In the genomic region with DNA sequence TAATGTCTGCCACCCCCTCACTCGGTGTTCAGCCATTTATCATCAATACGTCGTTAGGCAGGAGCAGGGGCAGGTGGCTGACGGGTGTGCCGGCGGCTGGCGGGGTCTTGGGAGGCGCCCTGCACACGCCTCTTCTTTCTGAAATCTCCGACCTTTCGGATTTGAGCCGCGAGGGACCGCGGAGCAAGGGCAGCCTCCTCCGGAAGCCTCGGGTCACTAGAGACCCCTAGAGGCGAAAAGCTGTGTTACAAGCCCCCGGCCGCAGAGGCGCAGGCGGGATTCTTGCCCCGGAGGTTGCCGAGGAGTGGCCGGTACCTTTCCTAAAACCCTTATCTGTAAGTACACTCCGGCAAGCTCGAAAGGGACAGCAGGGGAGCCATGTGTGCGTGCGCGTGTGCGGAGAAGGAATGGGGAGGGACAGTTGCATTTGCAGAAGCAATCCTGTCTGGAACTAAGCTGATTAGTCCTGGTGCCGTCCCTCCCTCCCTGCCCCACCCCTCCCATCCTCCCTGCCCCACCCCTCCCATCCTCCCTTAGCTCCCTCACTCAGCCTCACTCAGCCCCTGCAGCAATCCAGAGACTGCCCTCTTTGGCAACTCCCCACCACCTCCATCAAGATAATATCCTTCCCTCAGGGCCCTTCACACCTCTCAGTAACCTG, we compare ENCODE assay signal across 1 cellular context.
A peak's percentile ranks its signal among the peaks of the same experiment; 100 is the strongest.
TF ChIP-seq lines count a peak whose summit lies in the region.

No MANE protein-coding gene starts in this region.

TF ChIP-seq in HEK293, 187 proteins besides CTCF, POLR2A, EP300 and RAD21 (continued from another document):
- TF ChIP-seq, protein P1, sequence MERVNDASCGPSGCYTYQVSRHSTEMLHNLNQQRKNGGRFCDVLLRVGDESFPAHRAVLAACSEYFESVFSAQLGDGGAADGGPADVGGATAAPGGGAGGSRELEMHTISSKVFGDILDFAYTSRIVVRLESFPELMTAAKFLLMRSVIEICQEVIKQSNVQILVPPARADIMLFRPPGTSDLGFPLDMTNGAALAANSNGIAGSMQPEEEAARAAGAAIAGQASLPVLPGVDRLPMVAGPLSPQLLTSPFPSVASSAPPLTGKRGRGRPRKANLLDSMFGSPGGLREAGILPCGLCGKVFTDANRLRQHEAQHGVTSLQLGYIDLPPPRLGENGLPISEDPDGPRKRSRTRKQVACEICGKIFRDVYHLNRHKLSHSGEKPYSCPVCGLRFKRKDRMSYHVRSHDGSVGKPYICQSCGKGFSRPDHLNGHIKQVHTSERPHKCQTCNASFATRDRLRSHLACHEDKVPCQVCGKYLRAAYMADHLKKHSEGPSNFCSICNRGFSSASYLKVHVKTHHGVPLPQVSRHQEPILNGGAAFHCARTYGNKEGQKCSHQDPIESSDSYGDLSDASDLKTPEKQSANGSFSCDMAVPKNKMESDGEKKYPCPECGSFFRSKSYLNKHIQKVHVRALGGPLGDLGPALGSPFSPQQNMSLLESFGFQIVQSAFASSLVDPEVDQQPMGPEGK (tag by site-specific recombination; IDR thresholded peaks at IDR 0.05), result peak; percentile 21; the same call in 1 of the 2 replicates
- TF ChIP-seq, protein P2, sequence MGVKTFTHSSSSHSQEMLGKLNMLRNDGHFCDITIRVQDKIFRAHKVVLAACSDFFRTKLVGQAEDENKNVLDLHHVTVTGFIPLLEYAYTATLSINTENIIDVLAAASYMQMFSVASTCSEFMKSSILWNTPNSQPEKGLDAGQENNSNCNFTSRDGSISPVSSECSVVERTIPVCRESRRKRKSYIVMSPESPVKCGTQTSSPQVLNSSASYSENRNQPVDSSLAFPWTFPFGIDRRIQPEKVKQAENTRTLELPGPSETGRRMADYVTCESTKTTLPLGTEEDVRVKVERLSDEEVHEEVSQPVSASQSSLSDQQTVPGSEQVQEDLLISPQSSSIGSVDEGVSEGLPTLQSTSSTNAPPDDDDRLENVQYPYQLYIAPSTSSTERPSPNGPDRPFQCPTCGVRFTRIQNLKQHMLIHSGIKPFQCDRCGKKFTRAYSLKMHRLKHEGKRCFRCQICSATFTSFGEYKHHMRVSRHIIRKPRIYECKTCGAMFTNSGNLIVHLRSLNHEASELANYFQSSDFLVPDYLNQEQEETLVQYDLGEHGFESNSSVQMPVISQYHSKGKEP (tag by site-specific recombination; IDR thresholded peaks at IDR 0.05), result 0 out of 2 replicates have a peak, but pooled peaks have one; percentile 9
- peak; percentile 64 for TF ChIP-seq ZBTB17 (tag by site-specific recombination; IDR thresholded peaks at IDR 0.05)
- TF ChIP-seq, protein P3, sequence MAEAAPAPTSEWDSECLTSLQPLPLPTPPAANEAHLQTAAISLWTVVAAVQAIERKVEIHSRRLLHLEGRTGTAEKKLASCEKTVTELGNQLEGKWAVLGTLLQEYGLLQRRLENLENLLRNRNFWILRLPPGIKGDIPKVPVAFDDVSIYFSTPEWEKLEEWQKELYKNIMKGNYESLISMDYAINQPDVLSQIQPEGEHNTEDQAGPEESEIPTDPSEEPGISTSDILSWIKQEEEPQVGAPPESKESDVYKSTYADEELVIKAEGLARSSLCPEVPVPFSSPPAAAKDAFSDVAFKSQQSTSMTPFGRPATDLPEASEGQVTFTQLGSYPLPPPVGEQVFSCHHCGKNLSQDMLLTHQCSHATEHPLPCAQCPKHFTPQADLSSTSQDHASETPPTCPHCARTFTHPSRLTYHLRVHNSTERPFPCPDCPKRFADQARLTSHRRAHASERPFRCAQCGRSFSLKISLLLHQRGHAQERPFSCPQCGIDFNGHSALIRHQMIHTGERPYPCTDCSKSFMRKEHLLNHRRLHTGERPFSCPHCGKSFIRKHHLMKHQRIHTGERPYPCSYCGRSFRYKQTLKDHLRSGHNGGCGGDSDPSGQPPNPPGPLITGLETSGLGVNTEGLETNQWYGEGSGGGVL (tag by site-specific recombination; IDR thresholded peaks at IDR 0.05), result peak; percentile 44; the same call in 1 of the 2 replicates
- peak; percentile 93 for TF ChIP-seq ZNF335 (tag by site-specific recombination; conservative IDR thresholded peaks at IDR 0.05)
- TF ChIP-seq ZNF155 (tag by site-specific recombination; IDR thresholded peaks at IDR 0.05), result no peak
- TF ChIP-seq GLIS1 (tag by site-specific recombination; IDR thresholded peaks at IDR 0.05), result no peak
- 0 out of 2 replicates have a peak, but pooled peaks have one; percentile 21 for TF ChIP-seq KLF16 (tag by site-specific recombination; IDR thresholded peaks at IDR 0.05)
- TF ChIP-seq, protein P4, sequence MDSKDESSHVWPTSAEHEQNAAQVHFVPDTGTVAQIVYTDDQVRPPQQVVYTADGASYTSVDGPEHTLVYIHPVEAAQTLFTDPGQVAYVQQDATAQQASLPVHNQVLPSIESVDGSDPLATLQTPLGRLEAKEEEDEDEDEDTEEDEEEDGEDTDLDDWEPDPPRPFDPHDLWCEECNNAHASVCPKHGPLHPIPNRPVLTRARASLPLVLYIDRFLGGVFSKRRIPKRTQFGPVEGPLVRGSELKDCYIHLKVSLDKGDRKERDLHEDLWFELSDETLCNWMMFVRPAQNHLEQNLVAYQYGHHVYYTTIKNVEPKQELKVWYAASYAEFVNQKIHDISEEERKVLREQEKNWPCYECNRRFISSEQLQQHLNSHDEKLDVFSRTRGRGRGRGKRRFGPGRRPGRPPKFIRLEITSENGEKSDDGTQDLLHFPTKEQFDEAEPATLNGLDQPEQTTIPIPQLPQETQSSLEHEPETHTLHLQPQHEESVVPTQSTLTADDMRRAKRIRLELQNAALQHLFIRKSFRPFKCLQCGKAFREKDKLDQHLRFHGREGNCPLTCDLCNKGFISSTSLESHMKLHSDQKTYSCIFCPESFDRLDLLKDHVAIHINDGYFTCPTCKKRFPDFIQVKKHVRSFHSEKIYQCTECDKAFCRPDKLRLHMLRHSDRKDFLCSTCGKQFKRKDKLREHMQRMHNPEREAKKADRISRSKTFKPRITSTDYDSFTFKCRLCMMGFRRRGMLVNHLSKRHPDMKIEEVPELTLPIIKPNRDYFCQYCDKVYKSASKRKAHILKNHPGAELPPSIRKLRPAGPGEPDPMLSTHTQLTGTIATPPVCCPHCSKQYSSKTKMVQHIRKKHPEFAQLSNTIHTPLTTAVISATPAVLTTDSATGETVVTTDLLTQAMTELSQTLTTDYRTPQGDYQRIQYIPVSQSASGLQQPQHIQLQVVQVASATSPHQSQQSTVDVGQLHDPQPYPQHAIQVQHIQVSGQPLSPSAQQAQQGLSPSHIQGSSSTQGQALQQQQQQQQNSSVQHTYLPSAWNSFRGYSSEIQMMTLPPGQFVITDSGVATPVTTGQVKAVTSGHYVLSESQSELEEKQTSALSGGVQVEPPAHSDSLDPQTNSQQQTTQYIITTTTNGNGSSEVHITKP (tag by site-specific recombination; IDR thresholded peaks at IDR 0.05), result peak; percentile 45; the same call in 1 of the 2 replicates
- TF ChIP-seq ZNF629 (tag by site-specific recombination; IDR thresholded peaks at IDR 0.05), result 0 out of 2 replicates have a peak, but pooled peaks have one; percentile 17
- peak; percentile 86 for TF ChIP-seq WT1 (tag by site-specific recombination; IDR thresholded peaks at IDR 0.05)
- no peak for TF ChIP-seq ZNF138 (tag by site-specific recombination; IDR thresholded peaks at IDR 0.05; ENCODE audit: borderline replicate concordance)
- no peak for TF ChIP-seq KLF7 (tag by site-specific recombination; IDR thresholded peaks at IDR 0.05; ENCODE audit: borderline replicate concordance)
- TF ChIP-seq ZFHX2 (tag by site-specific recombination; conservative IDR thresholded peaks at IDR 0.05), result peak; percentile 80
- TF ChIP-seq ZNF544 (tag by site-specific recombination; IDR thresholded peaks at IDR 0.05), result no peak
- peak; percentile 83 for TF ChIP-seq ZNF341 (tag by site-specific recombination; IDR thresholded peaks at IDR 0.05; ENCODE audit: low read depth)
- TF ChIP-seq, protein P5, sequence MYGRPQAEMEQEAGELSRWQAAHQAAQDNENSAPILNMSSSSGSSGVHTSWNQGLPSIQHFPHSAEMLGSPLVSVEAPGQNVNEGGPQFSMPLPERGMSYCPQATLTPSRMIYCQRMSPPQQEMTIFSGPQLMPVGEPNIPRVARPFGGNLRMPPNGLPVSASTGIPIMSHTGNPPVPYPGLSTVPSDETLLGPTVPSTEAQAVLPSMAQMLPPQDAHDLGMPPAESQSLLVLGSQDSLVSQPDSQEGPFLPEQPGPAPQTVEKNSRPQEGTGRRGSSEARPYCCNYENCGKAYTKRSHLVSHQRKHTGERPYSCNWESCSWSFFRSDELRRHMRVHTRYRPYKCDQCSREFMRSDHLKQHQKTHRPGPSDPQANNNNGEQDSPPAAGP (tag by site-specific recombination; IDR thresholded peaks at IDR 0.05), result no peak
- peak; percentile 75 for TF ChIP-seq ZNF654 (tag by site-specific recombination; IDR thresholded peaks at IDR 0.05; ENCODE audit: low read depth)
- TF ChIP-seq, protein P6, sequence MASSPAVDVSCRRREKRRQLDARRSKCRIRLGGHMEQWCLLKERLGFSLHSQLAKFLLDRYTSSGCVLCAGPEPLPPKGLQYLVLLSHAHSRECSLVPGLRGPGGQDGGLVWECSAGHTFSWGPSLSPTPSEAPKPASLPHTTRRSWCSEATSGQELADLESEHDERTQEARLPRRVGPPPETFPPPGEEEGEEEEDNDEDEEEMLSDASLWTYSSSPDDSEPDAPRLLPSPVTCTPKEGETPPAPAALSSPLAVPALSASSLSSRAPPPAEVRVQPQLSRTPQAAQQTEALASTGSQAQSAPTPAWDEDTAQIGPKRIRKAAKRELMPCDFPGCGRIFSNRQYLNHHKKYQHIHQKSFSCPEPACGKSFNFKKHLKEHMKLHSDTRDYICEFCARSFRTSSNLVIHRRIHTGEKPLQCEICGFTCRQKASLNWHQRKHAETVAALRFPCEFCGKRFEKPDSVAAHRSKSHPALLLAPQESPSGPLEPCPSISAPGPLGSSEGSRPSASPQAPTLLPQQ (tag by site-specific recombination; IDR thresholded peaks at IDR 0.05), result peak; percentile 42; the same call in 1 of the 2 replicates
- TF ChIP-seq ZBTB20 (tag by site-specific recombination; IDR thresholded peaks at IDR 0.05), result peak; percentile 61; the same call in 1 of the 2 replicates
- TF ChIP-seq ZNF561 (tag by site-specific recombination; IDR thresholded peaks at IDR 0.05; ENCODE audit: borderline replicate concordance), result peak; percentile 73; the same call in 1 of the 2 replicates
- peak; percentile 50; the same call in 1 of the 2 replicates for TF ChIP-seq KLF8 (tag by site-specific recombination; IDR thresholded peaks at IDR 0.05)
- 0 out of 2 replicates have a peak, but pooled peaks have one; percentile 51 for TF ChIP-seq ZNF501 (tag by site-specific recombination; IDR thresholded peaks at IDR 0.05)
- TF ChIP-seq, protein P7, sequence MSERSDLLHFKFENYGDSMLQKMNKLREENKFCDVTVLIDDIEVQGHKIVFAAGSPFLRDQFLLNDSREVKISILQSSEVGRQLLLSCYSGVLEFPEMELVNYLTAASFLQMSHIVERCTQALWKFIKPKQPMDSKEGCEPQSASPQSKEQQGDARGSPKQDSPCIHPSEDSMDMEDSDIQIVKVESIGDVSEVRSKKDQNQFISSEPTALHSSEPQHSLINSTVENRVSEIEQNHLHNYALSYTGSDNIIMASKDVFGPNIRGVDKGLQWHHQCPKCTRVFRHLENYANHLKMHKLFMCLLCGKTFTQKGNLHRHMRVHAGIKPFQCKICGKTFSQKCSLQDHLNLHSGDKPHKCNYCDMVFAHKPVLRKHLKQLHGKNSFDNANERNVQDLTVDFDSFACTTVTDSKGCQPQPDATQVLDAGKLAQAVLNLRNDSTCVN (tag by site-specific recombination; optimal IDR thresholded peaks at IDR 0.05), result peak; percentile 8
- TF ChIP-seq TRIM28 (IDR thresholded peaks at IDR 0.05; ENCODE audit: borderline replicate concordance, low read length), result peak; percentile 39; the same call in 1 of the 2 replicates
